In the genomic region with DNA sequence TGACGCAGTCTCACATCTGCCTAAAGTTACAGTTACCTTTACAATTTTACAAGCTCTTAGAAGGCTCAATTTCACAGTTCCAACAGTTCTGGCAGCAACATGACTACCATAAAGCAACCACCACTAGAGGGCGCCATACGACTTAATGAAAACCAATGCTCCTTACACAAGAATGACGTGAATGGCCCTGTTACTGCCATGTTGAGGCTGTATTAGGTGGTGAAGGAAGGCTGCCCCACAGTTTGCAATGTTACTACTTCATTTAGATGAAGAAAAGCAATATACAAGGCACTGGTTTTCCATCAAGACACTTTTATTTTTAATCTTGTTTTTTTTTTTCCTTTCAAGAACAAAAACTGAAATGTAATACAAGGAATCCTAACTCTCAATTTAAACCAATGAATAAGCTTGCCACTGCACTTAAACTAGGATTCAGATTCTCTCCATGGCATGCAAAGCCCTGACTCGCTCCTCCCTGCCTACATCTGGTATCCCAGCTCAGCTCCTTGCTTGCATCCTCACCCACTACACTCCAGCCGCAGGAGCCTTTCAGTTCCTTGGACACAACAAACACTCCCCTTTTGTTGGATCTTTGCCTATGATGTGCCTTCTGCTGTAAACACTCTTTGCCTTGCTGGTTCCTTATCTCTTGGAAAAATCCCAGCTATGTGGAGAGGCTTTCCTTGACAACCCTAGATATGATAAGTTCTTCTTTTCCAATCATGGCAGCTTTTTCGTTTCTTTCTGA, we compare ENCODE assay signal across 8 cellular contexts.
DNase-seq lines count a peak whose midpoint lies in the region; ATAC-seq and TF ChIP-seq lines count a peak whose summit lies in the region.

No MANE protein-coding gene starts in this region.

- intact Hi-C loops in left lung (cut with DNase I) = no loop called here

- H3K27me3 ChIP-seq in BE2C = no peaks in the 10 kb centered on the region
- no peaks in the 10 kb centered on the region for H3K27me3 ChIP-seq in left lung

- H3K4me3 ChIP-seq in BE2C (ENCODE audit: low read depth, low read length) = no peak overlapping the region
- H3K4me3 ChIP-seq in left lung = no peak overlapping the region

- H3K4me1 ChIP-seq in BE2C (peaks cover 3% of the 10 kb centered on the region; the same call in 1 of the 2 replicates), left lung (peaks cover 0 to 23% of the 10 kb centered on the region in 2 donors)

- H3K27ac ChIP-seq in left lung = peak overlapping the region in 1 of 2 donors; percentile 15

- TF ChIP-seq CTCF in BE2C (IDR thresholded peaks at IDR 0.05; ENCODE audit: low read depth, low read length) (peak; percentile 89), left lung (IDR thresholded peaks at IDR 0.05) (peak; percentile 61 to 72)

- H3K36me3 ChIP-seq in BE2C (no peaks in the 10 kb centered on the region), left lung (no peaks in the 10 kb centered on the region)

- DNase-seq in BE2C (peak; percentile 90), NCI-H345 treated with DMSO at 0.1 percent for 48 hours (lab: John Stamatoyannopoulos, UW; ENCODE audit: unreplicated experiment) (peak; percentile 66), cerebellar cortex (ENCODE audit: low spot score) (peak; percentile 75), left lung (peak; percentile 19 to 76)
- peak; percentile 71 to 81 for DNase-seq in stimulated activated CD4-positive, alpha-beta T cell treated with anti-CD3 and anti-CD28 coated beads, Interleukin-4, amount 100 ng/mL, for 48 hours (ENCODE audit: low read depth in 2 of 2)

- peak; percentile 98 for ATAC-seq in GM19035 (IDR thresholded peaks at IDR 0.05; ENCODE audit: unreplicated experiment)
- peak; percentile 96 for ATAC-seq in HG03175 (IDR thresholded peaks at IDR 0.05; ENCODE audit: unreplicated experiment)
- ATAC-seq in activated CD4-positive, CD25-positive, alpha-beta regulatory T cell treated with anti-CD3 and anti-CD28 coated beads, Interleukin-2, amount 50 U/mL, for 24 hours = peak; percentile 74 to 79
- ATAC-seq in left lung = peak; percentile 97

- H3K9me3 ChIP-seq in BE2C = no peaks in the 10 kb centered on the region
- H3K9me3 ChIP-seq in left lung = no peaks in the 10 kb centered on the region
